In genomic region chr2:127429291-127429690, GRCh38 we compare ENCODE assay signal across 33 cellular contexts. TPM values are rescaled to one million over a fixed set of nuclear protein-coding genes. Genes with fewer than 3 reads are reported as not detected.
"Had no signal": no experiment of that assay in that cellular context is flagged by ENCODE, and none has a peak within 500 bp of the region (broad histone marks: within the 10 kb centered on the region; RNA-seq: fewer than 3 reads in every experiment).

No MANE protein-coding gene starts in this region.

- H3K27ac ChIP-seq: ascending aorta, body of pancreas, breast epithelium, KMS-11, VCaP had no signal

- H3K4me3 Mint-ChIP-seq: activated B cell treated with CpG ODN at 0.5 μM for 24 hours; activated CD8-positive, alpha-beta T cell treated with anti-CD3 and anti-CD28 coated beads for 36 hours; activated naive CD4-positive, alpha-beta T cell treated with anti-CD3 and anti-CD28 coated beads, Interleukin-2, amount 50 U/mL, for 24 hours; activated naive CD8-positive, alpha-beta T cell treated with anti-CD3 and anti-CD28 coated beads, Interleukin-2, amount 10 ng/mL, durations not matched to agents 7 days and 5 days; activated T-cell treated with anti-CD3 and anti-CD28 coated beads, Interleukin-2, amount 50 U/mL, for 72 hours; T-cell had no signal

- DNase-seq: activated B cell treated with CpG ODN at 0.5 μM for 24 hours; activated CD4-positive, alpha-beta T cell treated with anti-CD3 and anti-CD28 coated beads for 4 hours; activated CD4-positive, alpha-beta T cell treated with anti-CD3 and anti-CD28 coated beads, Interleukin-2, amount 50 U/mL, for 1 hour; activated CD4-positive, CD25-positive, alpha-beta regulatory T cell treated with anti-CD3 and anti-CD28 coated beads, Interleukin-2, amount 50 U/mL, for 72 hours; activated CD8-positive, alpha-beta T cell treated with anti-CD3 and anti-CD28 coated beads for 36 hours; activated gamma-delta T cell; activated naive CD4-positive, alpha-beta T cell treated with Interleukin-2 at 50 U/mL for 16 hours; activated naive CD8-positive, alpha-beta T cell treated with anti-CD3 and anti-CD28 coated beads, Interleukin-2, amount 10 ng/mL, durations not matched to agents 7 days and 5 days; activated T-cell treated with anti-CD3 and anti-CD28 coated beads, Interleukin-2, amount 50 U/mL, for 1 hour; activated T-cell treated with anti-CD3 and anti-CD28 coated beads, Interleukin-2, amount 50 U/mL, for 72 hours; amygdala; body of pancreas; cerebellar nuclear complex; NCI-H1092 treated with DMSO at 0.1 percent for 48 hours; NCI-H1417 treated with DMSO at 0.1 percent for 48 hours; NCI-H1694; NCI-H1930; NCI-H2081 treated with DMSO at 0.1 percent for 48 hours; NCI-H345; NCI-H524 treated with DMSO at 0.1 percent for 48 hours; SHP77 treated with DMSO at 0.1 percent for 48 hours; T-cell; T-helper 2 cell; T-helper 9 cell had no signal

- H3K36me3 ChIP-seq: ascending aorta, breast epithelium had no signal

- H3K27me3 Mint-ChIP-seq: activated B cell treated with CpG ODN at 0.5 μM for 24 hours had no signal

- H3K27me3 ChIP-seq: ascending aorta, body of pancreas, breast epithelium had no signal

- H3K36me3 Mint-ChIP-seq: activated naive CD8-positive, alpha-beta T cell treated with anti-CD3 and anti-CD28 coated beads, Interleukin-2, amount 10 ng/mL, durations not matched to agents 7 days and 5 days; T-cell had no signal

- H3K27ac Mint-ChIP-seq: activated B cell treated with CpG ODN at 0.5 μM for 24 hours; activated CD8-positive, alpha-beta T cell treated with anti-CD3 and anti-CD28 coated beads for 36 hours; activated naive CD4-positive, alpha-beta T cell treated with anti-CD3 and anti-CD28 coated beads, Interleukin-2, amount 50 U/mL, for 24 hours; activated naive CD8-positive, alpha-beta T cell treated with anti-CD3 and anti-CD28 coated beads, Interleukin-2, amount 10 ng/mL, durations not matched to agents 7 days and 5 days; activated T-cell treated with anti-CD3 and anti-CD28 coated beads, Interleukin-2, amount 50 U/mL, for 72 hours; activated T-helper 2 cell treated with anti-CD3 and anti-CD28 coated beads, Interferon-gamma antibody, Interleukin-2, Interleukin-4, amounts not matched to agents 10 μg/mL and 5 μg/mL and 100 μg/mL, durations not matched to agents 14 hours and 24 hours and 36 hours; T-cell had no signal

- H3K4me1 ChIP-seq: ascending aorta, body of pancreas, breast epithelium had no signal

- H3K9me3 ChIP-seq: ascending aorta, body of pancreas, breast epithelium had no signal

- H3K4me2 ChIP-seq: KMS-11 had no signal

- H3K9me3 Mint-ChIP-seq: activated B cell treated with CpG ODN at 0.5 μM for 24 hours; activated CD8-positive, alpha-beta T cell treated with anti-CD3 and anti-CD28 coated beads for 36 hours; activated naive CD4-positive, alpha-beta T cell treated with anti-CD3 and anti-CD28 coated beads, Interleukin-2, amount 50 U/mL, for 24 hours; activated naive CD8-positive, alpha-beta T cell treated with anti-CD3 and anti-CD28 coated beads, Interleukin-2, amount 10 ng/mL, durations not matched to agents 7 days and 5 days; activated T-cell treated with anti-CD3 and anti-CD28 coated beads, Interleukin-2, amount 50 U/mL, for 72 hours; activated T-helper 2 cell treated with anti-CD3 and anti-CD28 coated beads, Interferon-gamma antibody, Interleukin-2, Interleukin-4, amounts not matched to agents 10 μg/mL and 5 μg/mL and 100 μg/mL, durations not matched to agents 14 hours and 24 hours and 36 hours; T-cell had no signal

- H3K4me3 ChIP-seq: ascending aorta, body of pancreas, breast epithelium had no signal

- H3K9ac ChIP-seq: KMS-11 had no signal

- H3K4me1 Mint-ChIP-seq: activated B cell treated with CpG ODN at 0.5 μM for 24 hours; activated naive CD4-positive, alpha-beta T cell treated with anti-CD3 and anti-CD28 coated beads, Interleukin-2, amount 50 U/mL, for 24 hours; activated naive CD8-positive, alpha-beta T cell treated with anti-CD3 and anti-CD28 coated beads, Interleukin-2, amount 10 ng/mL, durations not matched to agents 7 days and 5 days had no signal

RNA-seq across cellular contexts. Expression of gene PROC, which starts 11.1 kb away (rescaled TPM):
- total RNA-seq: activated B cell treated with CpG ODN at 0.5 μM for 24 hours; activated CD8-positive, alpha-beta T cell treated with anti-CD3 and anti-CD28 coated beads for 36 hours; activated naive CD8-positive, alpha-beta T cell treated with anti-CD3 and anti-CD28 coated beads, Interleukin-2, amount 10 ng/mL, durations not matched to agents 7 days and 5 days; activated T-helper 2 cell treated with anti-CD3 and anti-CD28 coated beads, Interferon-gamma antibody, Interleukin-2, Interleukin-4, amounts not matched to agents 10 μg/mL and 5 μg/mL and 100 μg/mL, durations not matched to agents 14 hours and 24 hours and 36 hours; ascending aorta; breast epithelium; cardiac septum; LHCN-M2; SK-MEL-5 had no signal
